ENCODE assay signal across 12 cellular contexts in genomic region chr13:51501592-51502205, GRCh38. TPM values are rescaled to one million over a fixed set of nuclear protein-coding genes. Genes with fewer than 3 reads are reported as not detected.
DNase-seq lines count a peak whose midpoint lies in the region; ATAC-seq and TF ChIP-seq lines count a peak whose summit lies in the region.
"Had no signal": no experiment of that assay in that cellular context is flagged by ENCODE, and none has a peak within 500 bp of the region (broad histone marks: within the 10 kb centered on the region; RNA-seq: fewer than 3 reads in every experiment).

No MANE protein-coding gene starts in this region.

- TF ChIP-seq CTCF in OCI-LY3 (IDR thresholded peaks at IDR 0.05; ENCODE audit: low read depth, low read length) (no peak), sigmoid colon (IDR thresholded peaks at IDR 0.05) (no peak)

- intact Hi-C loops in sigmoid colon (cut with DNase I), result no loop called here

- H3K36me3 Mint-ChIP-seq in T-helper 1 cell treated with Interleukin-12 subunit alpha and Interleukin-12 subunit beta and Interleukin-4 antibody, amounts not matched to agents 30 μg/mL and 1 μg/mL, for 36 hours (ENCODE audit: low read depth), result no peaks in the 10 kb centered on the region

- peaks cover 12% of the 10 kb centered on the region for H3K4me1 Mint-ChIP-seq in T-helper 1 cell treated with Interleukin-12 subunit alpha and Interleukin-12 subunit beta and Interleukin-4 antibody, amounts not matched to agents 30 μg/mL and 1 μg/mL, for 36 hours (ENCODE audit: low read depth)
- H3K4me1 Mint-ChIP-seq: nephron progenitor cell had no signal

- ATAC-seq in HG02678 (IDR thresholded peaks at IDR 0.05; ENCODE audit: unreplicated experiment), result peak; percentile 24

- WGBS in sigmoid colon, 2 donors, result 52 to 79% methylated on average over 1 of the region's 1 CpG

- H3K27ac ChIP-seq in OCI-LY3 (ENCODE audit: low read length) (peak overlapping the region; percentile 80), sigmoid colon (no peak overlapping the region)

- H3K9me3 ChIP-seq in OCI-LY3 (ENCODE audit: insufficient read depth, low read length), result no peaks in the 10 kb centered on the region
- no peaks in the 10 kb centered on the region for H3K9me3 ChIP-seq in sigmoid colon

- H3K4me3 ChIP-seq in OCI-LY3 (ENCODE audit: low read length), result peak overlapping the region; percentile 12; the same call in 1 of the 2 replicates
- H3K4me3 ChIP-seq in sigmoid colon, result no peak overlapping the region

- H3K9ac ChIP-seq in OCI-LY3 (ENCODE audit: low read length), result peak overlapping the region; percentile 46; the same call in 1 of the 2 replicates

- TF ChIP-seq POLR2A in sigmoid colon (IDR thresholded peaks at IDR 0.05), result no peak

- TF ChIP-seq EP300 in sigmoid colon (IDR thresholded peaks at IDR 0.05), result no peak

- H3K4me3 Mint-ChIP-seq in T-helper 1 cell treated with Interleukin-12 subunit alpha and Interleukin-12 subunit beta and Interleukin-4 antibody, amounts not matched to agents 30 μg/mL and 1 μg/mL, for 36 hours, result no peak overlapping the region
- H3K4me3 Mint-ChIP-seq: nephron progenitor cell had no signal

- peak overlapping the region; percentile 61 for H3K4me2 ChIP-seq in OCI-LY3 (ENCODE audit: low read length)

- H3K4me1 ChIP-seq in OCI-LY3 (ENCODE audit: low read length), result peaks cover 52% of the 10 kb centered on the region
- H3K4me1 ChIP-seq in sigmoid colon, result no peaks in the 10 kb centered on the region

- H3K27ac Mint-ChIP-seq in T-helper 1 cell treated with Interleukin-12 subunit alpha and Interleukin-12 subunit beta and Interleukin-4 antibody, amounts not matched to agents 30 μg/mL and 1 μg/mL, for 36 hours, result peak overlapping the region; percentile 1
- H3K27ac Mint-ChIP-seq: nephron progenitor cell had no signal

- H3K27me3 ChIP-seq in OCI-LY3 (ENCODE audit: low read depth, low read length) (no peaks in the 10 kb centered on the region), sigmoid colon (no peaks in the 10 kb centered on the region)

- DNase-seq in T-helper 1 cell, result no peak
- peak; percentile 87 for DNase-seq in kidney tubule cell (ENCODE audit: low spot score)
- no peak for DNase-seq in sigmoid colon
- no peak for DNase-seq in medulla oblongata (ENCODE audit: extremely low spot score)
- DNase-seq in NCI-H1105 treated with DMSO at 0.1 percent for 48 hours (lab: John Stamatoyannopoulos, UW), result no peak
- DNase-seq: ACHN; activated CD4-positive, alpha-beta T cell treated with anti-CD3 and anti-CD28 coated beads for 1 hour; NCI-H187; nephron progenitor cell had no signal

- H4K20me1 ChIP-seq in OCI-LY3 (ENCODE audit: insufficient read depth, low read length), result no peaks in the 10 kb centered on the region

- peak overlapping the region; percentile 27; the same call in 1 of the 2 replicates for H2AFZ ChIP-seq in OCI-LY3 (ENCODE audit: low read depth, low read length)

- H3K36me3 ChIP-seq in OCI-LY3 (replicated peaks; ENCODE audit: low read depth, low read length) (peaks cover 2% of the 10 kb centered on the region), sigmoid colon (no peaks in the 10 kb centered on the region)

- H3K79me2 ChIP-seq in OCI-LY3 (ENCODE audit: low read length), result no peaks in the 10 kb centered on the region

- H3K9me3 Mint-ChIP-seq in T-helper 1 cell treated with Interleukin-12 subunit alpha and Interleukin-12 subunit beta and Interleukin-4 antibody, amounts not matched to agents 30 μg/mL and 1 μg/mL, for 36 hours, result no peaks in the 10 kb centered on the region
- H3K9me3 Mint-ChIP-seq: nephron progenitor cell had no signal

- H3K27me3 Mint-ChIP-seq in T-helper 1 cell treated with Interleukin-12 subunit alpha and Interleukin-12 subunit beta and Interleukin-4 antibody, amounts not matched to agents 30 μg/mL and 1 μg/mL, for 36 hours (ENCODE audit: low read depth), result peaks cover 24% of the 10 kb centered on the region

RNA-seq across cellular contexts. Expression of gene INTS6, which starts 48.9 kb away (rescaled TPM):
- 10 to 100 TPM; 30.0 to 43.3 (median 35.1) TPM for total RNA-seq in sigmoid colon
- 10 to 100 TPM in 2 of 3 donors, 1 to 10 TPM in 1; 6.7 to 12.6 (median 11.4) TPM for polyA plus RNA-seq in sigmoid colon
